ENCODE assay signal across 10 cellular contexts in genomic region chr3:142498397-142499180, GRCh38. TPM values are rescaled to one million over a fixed set of nuclear protein-coding genes. Genes with fewer than 3 reads are reported as not detected.
A peak's percentile ranks its signal among the peaks of the same experiment; 100 is the strongest.
DNase-seq lines count a peak whose midpoint lies in the region; ATAC-seq, FAIRE-seq and TF ChIP-seq lines count a peak whose summit lies in the region.
"Had no signal": no experiment of that assay in that cellular context is flagged by ENCODE, and none has a peak within 500 bp of the region (broad histone marks: within the 10 kb centered on the region; RNA-seq: fewer than 3 reads in every experiment).

No MANE protein-coding gene starts in this region.

- TF ChIP-seq RAD21 in A549 (conservative IDR thresholded peaks at IDR 0.05 in 1 of 2, IDR thresholded peaks at IDR 0.05 in 1 of 2): no peak

- WGBS in A549 (ENCODE audit: missing lambda C conversion rate): 56% methylated on average over 2 of the region's 2 CpGs
- WGBS in mammary epithelial cell (ENCODE audit: low coverage, missing lambda C conversion rate): 76% methylated on average over 2 of the region's 2 CpGs
- 62% methylated on average over 2 of the region's 2 CpGs for WGBS in esophagus muscularis mucosa
- 51% methylated on average over 2 of the region's 2 CpGs for WGBS in right cardiac atrium

- TF ChIP-seq POLR2A in A549 (IDR thresholded peaks at IDR 0.05; ENCODE audit: low read length): no peak
- no peak for TF ChIP-seq POLR2A in esophagus muscularis mucosa (IDR thresholded peaks at IDR 0.05; ENCODE audit: low read depth)

- no peaks in the 10 kb centered on the region for H3K79me2 ChIP-seq in mammary epithelial cell (ENCODE audit: insufficient read depth, low read length)

- ATAC-seq in A549 (no peak), GM18868 (IDR thresholded peaks at IDR 0.05; ENCODE audit: unreplicated experiment) (peak; percentile 88), HG02981 (IDR thresholded peaks at IDR 0.05; ENCODE audit: unreplicated experiment) (peak; percentile 61), right cardiac atrium (no peak)

- TF ChIP-seq CTCF in A549 (IDR thresholded peaks at IDR 0.05) (no peak), mammary epithelial cell (conservative IDR thresholded peaks at IDR 0.05 in 1 of 2, IDR thresholded peaks at IDR 0.05 in 1 of 2; ENCODE audit: extremely low read depth in 1 of 2, insufficient read depth in 1 of 2, low read depth in 1 of 2, low read length in 2 of 2) (no peak), esophagus muscularis mucosa (IDR thresholded peaks at IDR 0.05) (no peak)

- intact Hi-C loops in mammary epithelial cell (cut with micrococcal nuclease) (no loop called here), esophagus muscularis mucosa (cut with DNase I) (no loop called here), right cardiac atrium (cut with DNase I) (no loop called here)

- H3K27ac ChIP-seq in A549: no peak overlapping the region
- H3K27ac ChIP-seq in mammary epithelial cell (ENCODE audit: insufficient read depth, low read depth, low read length): peak overlapping the region; percentile 44
- H3K27ac ChIP-seq in esophagus muscularis mucosa (replicated peaks in 1 of 4): no peak overlapping the region
- no peak overlapping the region for H3K27ac ChIP-seq in right cardiac atrium (ENCODE audit: low read length)

- peaks cover 16% of the 10 kb centered on the region for H3K4me1 ChIP-seq in A549
- peaks cover 10% of the 10 kb centered on the region for H3K4me1 ChIP-seq in mammary epithelial cell (ENCODE audit: insufficient read depth, low read length)
- H3K4me1 ChIP-seq in esophagus muscularis mucosa: no peaks in the 10 kb centered on the region
- no peaks in the 10 kb centered on the region for H3K4me1 ChIP-seq in right cardiac atrium (ENCODE audit: control insufficient read depth, insufficient read depth, low read length)

- no peak overlapping the region for H3K4me3 ChIP-seq in A549
- H3K4me3 ChIP-seq in mammary epithelial cell (replicated peaks in 1 of 3; ENCODE audit: insufficient read depth in 1 of 3, low read depth in 2 of 3, low read length in 3 of 3): no peak overlapping the region
- no peak overlapping the region for H3K4me3 ChIP-seq in esophagus muscularis mucosa
- no peak overlapping the region for H3K4me3 ChIP-seq in right cardiac atrium (ENCODE audit: low read length)

- H4K20me1 ChIP-seq in mammary epithelial cell (ENCODE audit: insufficient read depth, low read length): no peaks in the 10 kb centered on the region

- dilution Hi-C loops in mammary epithelial cell (cut with HindIII; ENCODE audit: low sequenced_read_pairs): no loop called here

- POLR2A ChIA-PET in A549 (lab: Yijun Ruan, JAX): no interaction called here

- H3K4me2 ChIP-seq in A549 (no peak overlapping the region), mammary epithelial cell (ENCODE audit: insufficient read depth, low read depth, low read length) (no peak overlapping the region)

- H3K27me3 ChIP-seq in mammary epithelial cell (ENCODE audit: insufficient read depth, low read length): no peaks in the 10 kb centered on the region
- H3K27me3 ChIP-seq in esophagus muscularis mucosa: no peaks in the 10 kb centered on the region
- no peaks in the 10 kb centered on the region for H3K27me3 ChIP-seq in right cardiac atrium (ENCODE audit: control insufficient read depth, insufficient read depth)

- BruUV-seq in mammary epithelial cell (replicated peaks; lab: Mats Ljungman, UMichigan): no TSS peak

- no peaks in the 10 kb centered on the region for H3K9me3 ChIP-seq in A549
- H3K9me3 ChIP-seq in mammary epithelial cell (replicated peaks; ENCODE audit: insufficient read depth, low read length): peaks cover 2% of the 10 kb centered on the region
- H3K9me3 ChIP-seq in esophagus muscularis mucosa: no peaks in the 10 kb centered on the region
- H3K9me3 ChIP-seq in right cardiac atrium (ENCODE audit: control insufficient read depth, low read length): no peaks in the 10 kb centered on the region

- peaks cover 11% of the 10 kb centered on the region for H3K36me3 ChIP-seq in mammary epithelial cell (ENCODE audit: insufficient read depth, low read length)
- H3K36me3 ChIP-seq in esophagus muscularis mucosa: peaks cover 21 to 76% (median 41%) of the 10 kb centered on the region in 4 donors

- in situ Hi-C loops in mammary epithelial cell (cut with MboI; ENCODE audit: low sequenced_read_pairs in 2 of 2): no loop called here

- DNase-seq in A549 (ENCODE audit: low read depth in 1 of 2, low spot score in 1 of 2): no peak
- DNase-seq in mammary epithelial cell: peak; percentile 66
- DNase-seq in NCI-H524 (lab: John Stamatoyannopoulos, UW): no peak
- DNase-seq in esophagus muscularis mucosa (ENCODE audit: extremely low spot score): no peak
- no peak for DNase-seq in DMS153 (lab: John Stamatoyannopoulos, UW)
- no peak for DNase-seq in right cardiac atrium
- DNase-seq: glutamatergic neuron, NCI-H526 had no signal

- no peak for FAIRE-seq in A549 (lab: Jason Lieb, UNC)

- CTCF ChIA-PET in A549 (lab: Yijun Ruan, JAX) (interaction anchor here (0.7 to 1.1 kb wide), 2 partner anchors 8 to 67 kb away, joined by 3 read pairs; no protein-coding TSS in a partner anchor), mammary epithelial cell (lab: Charles Lee; ENCODE audit: low non-redundant PET) (no interaction called here)

- TF ChIP-seq EP300 in A549 (IDR thresholded peaks at IDR 0.05): no peak
- no peak for TF ChIP-seq EP300 in esophagus muscularis mucosa (IDR thresholded peaks at IDR 0.05)

- no peak overlapping the region for H2AFZ ChIP-seq in mammary epithelial cell (ENCODE audit: low read depth, low read length)

- no peak overlapping the region for H3K9ac ChIP-seq in mammary epithelial cell (ENCODE audit: insufficient read depth, low read length)

TF ChIP-seq in A549, 52 proteins besides CTCF, POLR2A, EP300 and RAD21:
- TF ChIP-seq RNF2 (IDR thresholded peaks at IDR 0.05; ENCODE audit: borderline replicate concordance, low read depth): no peak
- TF ChIP-seq PBX3 (IDR thresholded peaks at IDR 0.05): no peak
- no peak for TF ChIP-seq FOSL2 (IDR thresholded peaks at IDR 0.05)
- TF ChIP-seq FOSL2 (CRISPR knock-in tag; IDR thresholded peaks at IDR 0.05): peak; percentile 3; the same call in 1 of the 2 replicates
- TF ChIP-seq CHD2 (IDR thresholded peaks at IDR 0.05; ENCODE audit: low read length, partially characterized antibody): no peak

RNA-seq across cellular contexts. Expression of gene XRN1, which starts 50.8 kb away (rescaled TPM):
- polyA plus RNA-seq in A549 (2011; rRNA removed): 22.6 and 24.6 TPM in 2 replicates
- polyA plus RNA-seq in A549 (2012; cell fraction: cytosol; rRNA removed): 1.7 and 2.3 TPM in 2 replicates
- polyA plus RNA-seq in A549 (2012; cell fraction: nucleus; rRNA removed): 0.96 and 3.0 TPM in 2 replicates
- 3.5 to 4.2 TPM (median 3.9 TPM) in 3 replicates for polyA plus RNA-seq in A549 (2017; fragmentation: RNase III; extraction: RNeasy Plus Mini Kit Qiagen cat#74134 plus additional on column Dnase treatment)
- polyA minus RNA-seq in A549 (2011; rRNA and poly(A)+ RNA removed): 26.0 TPM in 2 replicates
- 10 to 100 TPM; 27.2 to 28.0 TPM for total RNA-seq in mammary epithelial cell
- polyA plus RNA-seq in mammary epithelial cell: 3.8 TPM
- polyA minus RNA-seq in mammary epithelial cell: 61.9 TPM
- total RNA-seq in esophagus muscularis mucosa: 10 to 100 TPM; 31.4 to 40.7 (median 34.9) TPM
- 10 to 100 TPM; 17.2 to 27.5 (median 24.5) TPM for total RNA-seq in right cardiac atrium
- polyA plus RNA-seq in right cardiac atrium: 4.6 TPM

Comparison
In these comparisons a context has a peak if more than half of its experiments do, and no peak if none do; other contexts are left out.
1. ATAC-seq: peak in GM18868 (single experiment) and HG02981 (single experiment); none in A549 (0 of 2) and right cardiac atrium (0 of 2).